ENCODE assay signal across 29 cellular contexts in genomic region chr1:76130992-76131391, GRCh38. TPM values are rescaled to one million over a fixed set of nuclear protein-coding genes. Genes with fewer than 3 reads are reported as not detected.
"Had no signal": no experiment of that assay in that cellular context is flagged by ENCODE, and none has a peak within 500 bp of the region (broad histone marks: within the 10 kb centered on the region; RNA-seq: fewer than 3 reads in every experiment).

No MANE protein-coding gene starts in this region.

- H3K9me3 ChIP-seq: left lung, pancreas, prostate gland, stomach, testis, thyroid gland, upper lobe of right lung had no signal

- H3K4me3 ChIP-seq: left lung, lung, pancreas, prostate gland, skin epidermis, stomach, testis, thyroid gland, upper lobe of right lung had no signal

- H3K27ac ChIP-seq: left lung, pancreas, prostate gland, skin epidermis, stomach, testis, thyroid gland, upper lobe of right lung had no signal

- DNase-seq: hippocampal formation; kidney glomerular epithelial cell; left cardiac atrium; left lung; mesendoderm; naive thymus-derived CD4-positive, alpha-beta T cell; nucleus accumbens; pancreas; posterior cingulate gyrus; retina; right cardiac atrium; stimulated activated CD4-positive, alpha-beta T cell treated with anti-CD3 and anti-CD28 coated beads, Interleukin-12 subunit alpha, Interleukin-12 subunit beta, amount 100 ng/mL, for 4 hours; stimulated activated CD4-positive, alpha-beta T cell treated with anti-CD3 and anti-CD28 coated beads, Interleukin-15, amount 100 ng/mL, for 24 hours; stimulated activated CD4-positive, alpha-beta T cell treated with anti-CD3 and anti-CD28 coated beads, Interleukin-2, amount 100 ng/mL, for 24 hours; stimulated activated CD4-positive, alpha-beta T cell treated with anti-CD3 and anti-CD28 coated beads, Interleukin-4, amount 100 ng/mL, for 1 hour; stimulated activated naive B cell treated with anti-CD40 and anti-IgM and Interleukin-4, amounts not matched to agents 10 μg/mL and 1 μg/mL and 100 μg/mL, for 72 hours; stimulated activated naive CD8-positive, alpha-beta T cell treated with anti-CD3 and anti-CD28 coated beads, Interleukin-15, Interleukin-2, amounts not matched to agents 100 U/mL and 50 U/mL, for 24 hours; stomach; testis; thyroid gland; trophoblast cell; upper lobe of right lung had no signal

- H3K4me1 ChIP-seq: left lung, pancreas, prostate gland, stomach, testis, upper lobe of right lung had no signal

- ATAC-seq: left cardiac atrium; left lung; naive thymus-derived CD4-positive, alpha-beta T cell; natural killer cell treated with Interleukin-12 subunit alpha and Interleukin-12 subunit beta and Interleukin-15 and Interleukin-18, amount 100 ng/mL, for 72 hours; pancreas; right cardiac atrium; sciatic nerve; stimulated activated naive B cell treated with anti-CD40 and anti-IgM and Interleukin-4, amounts not matched to agents 10 μg/mL and 1 μg/mL and 100 μg/mL, for 72 hours; stimulated activated naive CD8-positive, alpha-beta T cell treated with anti-CD3 and anti-CD28 coated beads, Interleukin-15, Interleukin-2, amounts not matched to agents 100 U/mL and 50 U/mL, for 24 hours; upper lobe of right lung had no signal

- H3K36me3 ChIP-seq: left lung, pancreas, prostate gland, stomach, thyroid gland, upper lobe of right lung had no signal

- H3K27me3 ChIP-seq: left lung, pancreas, stomach, testis, thyroid gland, upper lobe of right lung had no signal

RNA-seq across cellular contexts. Expression of gene ST6GALNAC3, which starts 56.4 kb away (rescaled TPM):
- total RNA-seq: myocyte, osteoblast had no signal
